In genomic region chr22:41772645-41773044, GRCh38 we compare ENCODE assay signal across 2 cellular contexts.
A peak's percentile ranks its signal among the peaks of the same experiment; 100 is the strongest.
TF ChIP-seq lines count a peak whose summit lies in the region.

No MANE protein-coding gene starts in this region.

TF ChIP-seq in IMR-90, 13 proteins besides CTCF, POLR2A, EP300 and RAD21:
- TF ChIP-seq MAFK (IDR thresholded peaks at IDR 0.05; ENCODE audit: low read depth, low read length), result no peak
- TF ChIP-seq RCOR1 (IDR thresholded peaks at IDR 0.05; ENCODE audit: insufficient replicate concordance, low read length), result no peak
- no peak for TF ChIP-seq FOS (IDR thresholded peaks at IDR 0.05; ENCODE audit: low read depth, low read length)
- no peak for TF ChIP-seq SMC3 (IDR thresholded peaks at IDR 0.05; ENCODE audit: low read depth, low read length)
- no peak for TF ChIP-seq ELK1 (IDR thresholded peaks at IDR 0.05; ENCODE audit: borderline replicate concordance, low read depth, low read length)
- TF ChIP-seq BHLHE40 (IDR thresholded peaks at IDR 0.05; ENCODE audit: low read depth, low read length), result no peak
- TF ChIP-seq USF2 (IDR thresholded peaks at IDR 0.05; ENCODE audit: low read depth, low read length), result no peak
- TF ChIP-seq RFX5 (IDR thresholded peaks at IDR 0.05; ENCODE audit: low read depth, low read length), result no peak
- TF ChIP-seq CEBPB (IDR thresholded peaks at IDR 0.05; ENCODE audit: low read depth, low read length), result no peak
- no peak for TF ChIP-seq NFE2L2 (IDR thresholded peaks at IDR 0.05; ENCODE audit: low read depth, low read length)

TF ChIP-seq in GM12878, 131 proteins besides CTCF, POLR2A, EP300 and RAD21:
- peak; percentile 43; the same call in 1 of the 2 replicates for TF ChIP-seq NR2F1 (conservative IDR thresholded peaks at IDR 0.05)
- TF ChIP-seq SIX5 (IDR thresholded peaks at IDR 0.05; ENCODE audit: low read depth, low read length, severe bottlenecking), result no peak
- TF ChIP-seq EZH2 (IDR thresholded peaks at IDR 0.05; ENCODE audit: borderline replicate concordance, control insufficient read depth, low read depth, low read length), result no peak
- no peak for TF ChIP-seq RELA (IDR thresholded peaks at IDR 0.05; ENCODE audit: borderline replicate concordance, partially characterized antibody)
- TF ChIP-seq SKIL (IDR thresholded peaks at IDR 0.05; ENCODE audit: low read depth, poor library complexity, severe bottlenecking), result no peak
- TF ChIP-seq HCFC1 (IDR thresholded peaks at IDR 0.05; ENCODE audit: low read length), result no peak
- TF ChIP-seq ZNF384 (IDR thresholded peaks at IDR 0.05; ENCODE audit: borderline replicate concordance, low read depth, low read length), result no peak
